Comparison of ENCODE assay signal across 21 cellular contexts in genomic region chrX:48816014-48816810, GRCh38. TPM values are rescaled to one million over a fixed set of nuclear protein-coding genes. Genes with fewer than 3 reads are reported as not detected.
A peak's percentile ranks its signal among the peaks of the same experiment; 100 is the strongest.
DNase-seq lines count a peak whose midpoint lies in the region; ATAC-seq, FAIRE-seq and TF ChIP-seq lines count a peak whose summit lies in the region.
"Had no signal": no experiment of that assay in that cellular context is flagged by ENCODE, and none has a peak within 500 bp of the region (broad histone marks: within the 10 kb centered on the region; RNA-seq: fewer than 3 reads in every experiment).

No MANE protein-coding gene starts in this region.

- ATAC-seq in HepG2: 0 out of 3 replicates have a peak, but pooled peaks have one; percentile 35
- no peak for ATAC-seq in right lobe of liver
- ATAC-seq in esophagus mucosa: peak; percentile 19
- no peak for ATAC-seq in PC-3
- ATAC-seq: CD8-positive, alpha-beta T cell; GM12878 had no signal

- BruUV-seq in HepG2 (replicated peaks; lab: Mats Ljungman, UMichigan) (no TSS peak), PC-3 (replicated peaks; lab: Mats Ljungman, UMichigan) (no TSS peak)

- no peaks in the 10 kb centered on the region for H3K9me2 ChIP-seq in PC-3 (replicated peaks; ENCODE audit: low read length)

- in situ Hi-C loops in HepG2 (cut with HindIII; ENCODE audit: extremely low pct_ligation_motif_present, low pct_unique_long_range_greater_than_20kb): no loop called here
- in situ Hi-C loops in GM13976 (cut with MboI; ENCODE audit: low sequenced_read_pairs, unreplicated experiment): no loop called here

- H3K4me3 ChIP-seq in HepG2 (replicated peaks in 1 of 3; ENCODE audit: insufficient read depth in 1 of 3, low read depth in 2 of 3, low read length in 3 of 3): no peak overlapping the region
- H3K4me3 ChIP-seq in right lobe of liver: no peak overlapping the region
- H3K4me3 ChIP-seq in PC-3 (ENCODE audit: low read length): no peak overlapping the region
- H3K4me3 ChIP-seq: GM12878, HAP-1 had no signal

- POLR2A ChIA-PET in HepG2 (lab: Yijun Ruan, JAX): no interaction called here
- POLR2A ChIA-PET in PC-3 (lab: Charles Lee; ENCODE audit: unreplicated experiment): no interaction called here

- intact Hi-C loops in HepG2 (cut with micrococcal nuclease; ENCODE audit: unreplicated experiment): no loop called here
- intact Hi-C loops in right lobe of liver (cut with DNase I): no loop called here
- intact Hi-C loops in PC-3 (cut with micrococcal nuclease): no loop called here

- no peak for TF ChIP-seq POLR2A in HepG2 (IDR thresholded peaks at IDR 0.05; ENCODE audit: insufficient read depth in 1 of 2, low read depth in 2 of 2, low read length in 2 of 2)
- no peak for TF ChIP-seq POLR2A in right lobe of liver (IDR thresholded peaks at IDR 0.05)

- CTCF ChIA-PET in HepG2 (lab: Yijun Ruan, JAX; ENCODE audit: low intra/inter-chr PET ratio, low total read pairs) (no interaction called here), PC-3 (lab: Charles Lee) (no interaction called here)

- no peaks in the 10 kb centered on the region for H3F3A ChIP-seq in PC-3 (ENCODE audit: low read length, unreplicated experiment)

- H3K9me3 ChIP-seq in HepG2 (ENCODE audit: low read length): no peaks in the 10 kb centered on the region
- H3K9me3 ChIP-seq in right lobe of liver: no peaks in the 10 kb centered on the region
- H3K9me3 ChIP-seq in PC-3 (ENCODE audit: low read length): no peaks in the 10 kb centered on the region
- H3K9me3 ChIP-seq: HAP-1 had no signal

- TF ChIP-seq CTCF in HepG2 (CRISPR knock-in tag; IDR thresholded peaks at IDR 0.05): no peak
- no peak for TF ChIP-seq CTCF in right lobe of liver (IDR thresholded peaks at IDR 0.05)
- TF ChIP-seq CTCF in PC-3 (conservative IDR thresholded peaks at IDR 0.05; ENCODE audit: low read depth, low read length): no peak
- TF ChIP-seq CTCF in GM13976 (IDR thresholded peaks at IDR 0.05; ENCODE audit: borderline replicate concordance, control extremely low read depth, extremely low read depth, insufficient read depth, missing control alignments): no peak

- H3K27me3 ChIP-seq in HepG2 (ENCODE audit: control insufficient read depth in 1 of 2, insufficient read depth in 2 of 2, low read length in 2 of 2) (no peaks in the 10 kb centered on the region), right lobe of liver (no peaks in the 10 kb centered on the region), PC-3 (ENCODE audit: low read length) (no peaks in the 10 kb centered on the region)

- no peak overlapping the region for H3K4me2 ChIP-seq in HepG2 (ENCODE audit: low read depth, low read length)
- no peak overlapping the region for H3K4me2 ChIP-seq in PC-3 (ENCODE audit: low read length)

- no peak overlapping the region for H3K9ac ChIP-seq in HepG2 (ENCODE audit: insufficient read depth, low read depth, low read length)
- no peak overlapping the region for H3K9ac ChIP-seq in PC-3 (ENCODE audit: low read length)

- TF ChIP-seq EP300 in HepG2 (IDR thresholded peaks at IDR 0.05; ENCODE audit: low read depth in 2 of 2, low read length in 2 of 2): no peak
- TF ChIP-seq EP300 in HepG2 (CRISPR knock-in tag; IDR thresholded peaks at IDR 0.05; ENCODE audit: borderline replicate concordance): no peak

- no peak for FAIRE-seq in HepG2 (lab: Jason Lieb, UNC)
- FAIRE-seq: D721Med, GM12878, GM19239 had no signal

- no peak overlapping the region for H2AFZ ChIP-seq in HepG2 (ENCODE audit: low read length)
- H2AFZ ChIP-seq in PC-3 (ENCODE audit: low read length): no peak overlapping the region

- no peak for TF ChIP-seq RAD21 in HepG2 (CRISPR knock-in tag; IDR thresholded peaks at IDR 0.05)

- H3K36me3 ChIP-seq in HepG2 (replicated peaks in 1 of 2; ENCODE audit: control insufficient read depth in 1 of 2, insufficient read depth in 2 of 2, low read length in 2 of 2): peaks cover 1 to 13% of the 10 kb centered on the region in 2 experiments; a peak in 2 of 5 replicates
- H3K36me3 ChIP-seq in right lobe of liver: peaks cover 0 to 19% (median 6%) of the 10 kb centered on the region in 4 donors
- H3K36me3 ChIP-seq in PC-3 (ENCODE audit: low read depth, low read length): no peaks in the 10 kb centered on the region

- H3K27ac ChIP-seq in HepG2 (ENCODE audit: extremely low read length, insufficient read depth, low read length) (no peak overlapping the region), right lobe of liver (no peak overlapping the region), PC-3 (ENCODE audit: low read length) (no peak overlapping the region)
- H3K27ac ChIP-seq: 22Rv1 had no signal

- 95% methylated on average over 9 of the region's 18 CpGs for WGBS in HepG2 (ENCODE audit: low lambda C conversion rate)
- 62% methylated on average over 4 of the region's 18 CpGs for WGBS in right lobe of liver (ENCODE audit: insufficient coverage, low coverage, low lambda C conversion rate, missing lambda C conversion rate)

- H4K20me1 ChIP-seq in HepG2 (ENCODE audit: insufficient read depth, low read length) (no peaks in the 10 kb centered on the region), PC-3 (ENCODE audit: low read length) (no peaks in the 10 kb centered on the region)

- no peaks in the 10 kb centered on the region for H3K4me1 ChIP-seq in HepG2 (ENCODE audit: insufficient read depth, low read length)
- no peaks in the 10 kb centered on the region for H3K4me1 ChIP-seq in right lobe of liver
- H3K4me1 ChIP-seq in PC-3 (ENCODE audit: insufficient read depth, low read length): no peaks in the 10 kb centered on the region
- H3K4me1 ChIP-seq: HAP-1 had no signal

- H3K79me2 ChIP-seq in HepG2 (ENCODE audit: insufficient read depth, low read length): no peaks in the 10 kb centered on the region
- H3K79me2 ChIP-seq in PC-3 (ENCODE audit: low read length): no peaks in the 10 kb centered on the region

- DNase-seq in DMS 273 (lab: John Stamatoyannopoulos, UW; ENCODE audit: unreplicated experiment) (peak; percentile 30), DMS 273 treated with DMSO at 0.1 percent for 48 hours (lab: John Stamatoyannopoulos, UW) (no peak), HepG2 (ENCODE audit: low spot score) (no peak), right lobe of liver (no peak), PC-3 (no peak), GM13976 (ENCODE audit: low spot score) (no peak)
- DNase-seq: CD8-positive, alpha-beta T cell; COR-L47; DMS53; GOT3 had no signal

RNA-seq across cellular contexts. Expression of gene ERAS, which starts 10.1 kb away (rescaled TPM):
- 0.22 TPM in 1 of 2 replicates, not detected in the other for total RNA-seq in HepG2 (2016; rRNA removed; fragmentation: Illumina TruSeq; extraction: Trizol)
- total RNA-seq in HepG2 (2016; cell fraction: cytosol; rRNA removed; fragmentation: Illumina TruSeq; extraction: Trizol; ENCODE audit: low read depth): not detected in 2 replicates
- 0.13 TPM in 1 of 2 replicates, not detected in the other for total RNA-seq in HepG2 (2016; cell fraction: insoluble cytoplasmic fraction; rRNA removed; fragmentation: Illumina TruSeq; extraction: Trizol)
- not detected in 2 replicates for total RNA-seq in HepG2 (2016; cell fraction: membrane; rRNA removed; fragmentation: Illumina TruSeq; extraction: Trizol)
- not detected in 2 replicates for total RNA-seq in HepG2 (2016; cell fraction: nucleus; rRNA removed; fragmentation: Illumina TruSeq; extraction: Trizol)
- 0.21 and 0.56 TPM in 2 replicates for polyA plus RNA-seq in HepG2 (2011; rRNA removed)
- 0.09 TPM in 1 of 2 replicates, not detected in the other for polyA plus RNA-seq in HepG2 (2011; cell fraction: cytosol; rRNA removed)
- 2.4 and 3.4 TPM in 2 replicates for polyA plus RNA-seq in HepG2 (2011; cell fraction: nucleus; rRNA removed)
- 0.34 and 0.53 TPM in 2 replicates for polyA plus RNA-seq in HepG2 (2012)
- polyA plus RNA-seq in HepG2 (2016; cell fraction: cytosol; fragmentation: Illumina TruSeq; extraction: Trizol; ENCODE audit: low read depth): not detected in 2 replicates
- polyA plus RNA-seq in HepG2 (2016; cell fraction: insoluble cytoplasmic fraction; fragmentation: Illumina TruSeq; extraction: Trizol; ENCODE audit: low read depth): not detected in 2 replicates
- polyA plus RNA-seq in HepG2 (2016; cell fraction: membrane; fragmentation: Illumina TruSeq; extraction: Trizol; ENCODE audit: low read depth): not detected in 2 replicates
- 0.88 and 1.1 TPM in 2 replicates for polyA plus RNA-seq in HepG2 (2016; cell fraction: nucleus; fragmentation: Illumina TruSeq; extraction: Trizol; ENCODE audit: insufficient read depth, low read depth)
- 0.12 TPM in 1 of 2 replicates, not detected in the other for polyA minus RNA-seq in HepG2 (2011; rRNA and poly(A)+ RNA removed; ENCODE audit: low replicate concordance)
- not detected in 2 replicates for polyA minus RNA-seq in HepG2 (2011; cell fraction: cytosol; rRNA and poly(A)+ RNA removed)
- polyA minus RNA-seq in HepG2 (2011; cell fraction: nucleus; rRNA and poly(A)+ RNA removed): 0.75 TPM in 1 of 2 replicates, not detected in the other
- total RNA-seq in right lobe of liver: not detected
- total RNA-seq in esophagus mucosa: not detected
- total RNA-seq in PC-3 (2014; rRNA removed): not detected in 2 replicates
- total RNA-seq: A673; CD8-positive, alpha-beta T cell; Daoy; GM12878; HT1080 had no signal
- polyA plus RNA-seq: BJ, CD14-positive monocyte, GM12878 had no signal

RNA-seq across cellular contexts. Expression of gene HDAC6, which starts 14.3 kb away (rescaled TPM):
- total RNA-seq in HepG2 (2016; rRNA removed; fragmentation: Illumina TruSeq; extraction: Trizol): 57.8 and 80.4 TPM in 2 replicates
- 16.4 and 18.7 TPM in 2 replicates for total RNA-seq in HepG2 (2016; cell fraction: cytosol; rRNA removed; fragmentation: Illumina TruSeq; extraction: Trizol; ENCODE audit: low read depth)
- 47.7 and 77.8 TPM in 2 replicates for total RNA-seq in HepG2 (2016; cell fraction: insoluble cytoplasmic fraction; rRNA removed; fragmentation: Illumina TruSeq; extraction: Trizol)
- total RNA-seq in HepG2 (2016; cell fraction: membrane; rRNA removed; fragmentation: Illumina TruSeq; extraction: Trizol): 22.7 and 25.7 TPM in 2 replicates
- total RNA-seq in HepG2 (2016; cell fraction: nucleus; rRNA removed; fragmentation: Illumina TruSeq; extraction: Trizol): 85.5 and 102 TPM in 2 replicates
- polyA plus RNA-seq in HepG2 (2011; rRNA removed): 93.6 and 113 TPM in 2 replicates
- polyA plus RNA-seq in HepG2 (2011; cell fraction: cytosol; rRNA removed): 28.6 and 29.0 TPM in 2 replicates
- 538 and 699 TPM in 2 replicates for polyA plus RNA-seq in HepG2 (2011; cell fraction: nucleus; rRNA removed)
- polyA plus RNA-seq in HepG2 (2012): 97.4 and 102 TPM in 2 replicates
- polyA plus RNA-seq in HepG2 (2016; cell fraction: cytosol; fragmentation: Illumina TruSeq; extraction: Trizol; ENCODE audit: low read depth): 8.7 and 10.0 TPM in 2 replicates
- polyA plus RNA-seq in HepG2 (2016; cell fraction: insoluble cytoplasmic fraction; fragmentation: Illumina TruSeq; extraction: Trizol; ENCODE audit: low read depth): 42.5 and 59.2 TPM in 2 replicates
- polyA plus RNA-seq in HepG2 (2016; cell fraction: membrane; fragmentation: Illumina TruSeq; extraction: Trizol; ENCODE audit: low read depth): 17.0 and 17.4 TPM in 2 replicates
- 255 and 257 TPM in 2 replicates for polyA plus RNA-seq in HepG2 (2016; cell fraction: nucleus; fragmentation: Illumina TruSeq; extraction: Trizol; ENCODE audit: insufficient read depth, low read depth)
- polyA minus RNA-seq in HepG2 (2011; rRNA and poly(A)+ RNA removed; ENCODE audit: low replicate concordance): 48.3 and 102 TPM in 2 replicates
- 29.5 and 40.0 TPM in 2 replicates for polyA minus RNA-seq in HepG2 (2011; cell fraction: cytosol; rRNA and poly(A)+ RNA removed)
- polyA minus RNA-seq in HepG2 (2011; cell fraction: nucleus; rRNA and poly(A)+ RNA removed): 90.8 and 96.6 TPM in 2 replicates
- total RNA-seq in right lobe of liver: 100 to 1,000 TPM in 5 of 6 experiments, 10 to 100 TPM in 1; 84.4 to 173 (median 136) TPM
- total RNA-seq in esophagus mucosa: 46.5 TPM
- 58.0 and 61.7 TPM in 2 replicates for total RNA-seq in PC-3 (2014; rRNA removed)

RNA-seq across cellular contexts. Expression of gene PCSK1N, which starts 19.2 kb away (rescaled TPM):
- total RNA-seq in HepG2 (2016; rRNA removed; fragmentation: Illumina TruSeq; extraction: Trizol) (5.1 and 14.0 TPM in 2 replicates), right lobe of liver (1 to 10 TPM in 1 of 6 experiments, under 1 TPM in 1, not detected in 4; 0.20 to 1.4 TPM), esophagus mucosa (0.36 TPM), PC-3 (2014; rRNA removed) (135 and 177 TPM in 2 replicates)
- 9.8 and 14.0 TPM in 2 replicates for total RNA-seq in HepG2 (2016; cell fraction: cytosol; rRNA removed; fragmentation: Illumina TruSeq; extraction: Trizol; ENCODE audit: low read depth)
- 5.1 and 12.9 TPM in 2 replicates for total RNA-seq in HepG2 (2016; cell fraction: insoluble cytoplasmic fraction; rRNA removed; fragmentation: Illumina TruSeq; extraction: Trizol)
- 11.6 and 20.7 TPM in 2 replicates for total RNA-seq in HepG2 (2016; cell fraction: membrane; rRNA removed; fragmentation: Illumina TruSeq; extraction: Trizol)
- 7.8 and 8.8 TPM in 2 replicates for total RNA-seq in HepG2 (2016; cell fraction: nucleus; rRNA removed; fragmentation: Illumina TruSeq; extraction: Trizol)
- 4.5 and 7.0 TPM in 2 replicates for polyA plus RNA-seq in HepG2 (2011; rRNA removed)
- polyA plus RNA-seq in HepG2 (2011; cell fraction: cytosol; rRNA removed): 6.0 and 18.5 TPM in 2 replicates
- polyA plus RNA-seq in HepG2 (2011; cell fraction: nucleus; rRNA removed): 17.9 and 18.7 TPM in 2 replicates
- 16.8 and 23.0 TPM in 2 replicates for polyA plus RNA-seq in HepG2 (2012)
- polyA plus RNA-seq in HepG2 (2016; cell fraction: cytosol; fragmentation: Illumina TruSeq; extraction: Trizol; ENCODE audit: low read depth): 28.6 and 33.0 TPM in 2 replicates
- 9.6 and 13.5 TPM in 2 replicates for polyA plus RNA-seq in HepG2 (2016; cell fraction: insoluble cytoplasmic fraction; fragmentation: Illumina TruSeq; extraction: Trizol; ENCODE audit: low read depth)
- polyA plus RNA-seq in HepG2 (2016; cell fraction: membrane; fragmentation: Illumina TruSeq; extraction: Trizol; ENCODE audit: low read depth): 20.8 and 24.6 TPM in 2 replicates
- polyA plus RNA-seq in HepG2 (2016; cell fraction: nucleus; fragmentation: Illumina TruSeq; extraction: Trizol; ENCODE audit: insufficient read depth, low read depth): 36.2 and 42.3 TPM in 2 replicates
- polyA minus RNA-seq in HepG2 (2011; rRNA and poly(A)+ RNA removed; ENCODE audit: low replicate concordance): 5.6 TPM in 1 of 2 replicates, not detected in the other
- polyA minus RNA-seq in HepG2 (2011; cell fraction: cytosol; rRNA and poly(A)+ RNA removed): 9.4 and 13.6 TPM in 2 replicates
- polyA minus RNA-seq in HepG2 (2011; cell fraction: nucleus; rRNA and poly(A)+ RNA removed): 2.9 and 4.1 TPM in 2 replicates
- total RNA-seq: GM12878, HT1080 had no signal
- polyA plus RNA-seq: BJ, CD14-positive monocyte had no signal

RNA-seq across cellular contexts. Expression of gene GATA1, which starts 29.8 kb away (rescaled TPM):
- total RNA-seq in HepG2 (2016; rRNA removed; fragmentation: Illumina TruSeq; extraction: Trizol): 0.13 TPM in 1 of 2 replicates, not detected in the other
- not detected in 2 replicates for total RNA-seq in HepG2 (2016; cell fraction: cytosol; rRNA removed; fragmentation: Illumina TruSeq; extraction: Trizol; ENCODE audit: low read depth)
- total RNA-seq in HepG2 (2016; cell fraction: insoluble cytoplasmic fraction; rRNA removed; fragmentation: Illumina TruSeq; extraction: Trizol): 0.13 and 0.16 TPM in 2 replicates
- total RNA-seq in HepG2 (2016; cell fraction: membrane; rRNA removed; fragmentation: Illumina TruSeq; extraction: Trizol): not detected in 2 replicates
- not detected in 2 replicates for total RNA-seq in HepG2 (2016; cell fraction: nucleus; rRNA removed; fragmentation: Illumina TruSeq; extraction: Trizol)
- 0.05 TPM in 1 of 2 replicates, not detected in the other for polyA plus RNA-seq in HepG2 (2011; rRNA removed)
- polyA plus RNA-seq in HepG2 (2011; cell fraction: cytosol; rRNA removed): 0.08 TPM in 1 of 2 replicates, not detected in the other
- polyA plus RNA-seq in HepG2 (2011; cell fraction: nucleus; rRNA removed): not detected in 2 replicates
- not detected in 2 replicates for polyA plus RNA-seq in HepG2 (2012)
- not detected in 2 replicates for polyA plus RNA-seq in HepG2 (2016; cell fraction: cytosol; fragmentation: Illumina TruSeq; extraction: Trizol; ENCODE audit: low read depth)
- 0.31 TPM in 1 of 2 replicates, not detected in the other for polyA plus RNA-seq in HepG2 (2016; cell fraction: insoluble cytoplasmic fraction; fragmentation: Illumina TruSeq; extraction: Trizol; ENCODE audit: low read depth)
- not detected in 2 replicates for polyA plus RNA-seq in HepG2 (2016; cell fraction: membrane; fragmentation: Illumina TruSeq; extraction: Trizol; ENCODE audit: low read depth)
- not detected in 2 replicates for polyA plus RNA-seq in HepG2 (2016; cell fraction: nucleus; fragmentation: Illumina TruSeq; extraction: Trizol; ENCODE audit: insufficient read depth, low read depth)
- polyA minus RNA-seq in HepG2 (2011; rRNA and poly(A)+ RNA removed; ENCODE audit: low replicate concordance): 0.37 and 0.38 TPM in 2 replicates
- polyA minus RNA-seq in HepG2 (2011; cell fraction: cytosol; rRNA and poly(A)+ RNA removed): not detected in 2 replicates
- polyA minus RNA-seq in HepG2 (2011; cell fraction: nucleus; rRNA and poly(A)+ RNA removed): not detected in 2 replicates
- total RNA-seq in right lobe of liver: 1 to 10 TPM in 1 of 6 experiments, under 1 TPM in 1, not detected in 4; 0.37 to 1.2 TPM
- not detected for total RNA-seq in esophagus mucosa
- not detected in 2 replicates for total RNA-seq in PC-3 (2014; rRNA removed)
- total RNA-seq: A673; CD8-positive, alpha-beta T cell; Daoy; HT1080 had no signal
- polyA plus RNA-seq: BJ, CD14-positive monocyte had no signal

RNA-seq across cellular contexts. Expression of gene GLOD5, which starts 54.7 kb away (rescaled TPM):
- total RNA-seq in HepG2 (2016; rRNA removed; fragmentation: Illumina TruSeq; extraction: Trizol) (0.73 and 0.93 TPM in 2 replicates), right lobe of liver (1 to 10 TPM in 5 of 6 experiments, under 1 TPM in 1; 0.98 to 4.1 (median 2.9) TPM), esophagus mucosa (0.52 TPM), PC-3 (2014; rRNA removed) (not detected in 2 replicates)
- total RNA-seq in HepG2 (2016; cell fraction: cytosol; rRNA removed; fragmentation: Illumina TruSeq; extraction: Trizol; ENCODE audit: low read depth): 0.61 and 0.97 TPM in 2 replicates
- 0.71 and 1.2 TPM in 2 replicates for total RNA-seq in HepG2 (2016; cell fraction: insoluble cytoplasmic fraction; rRNA removed; fragmentation: Illumina TruSeq; extraction: Trizol)
- total RNA-seq in HepG2 (2016; cell fraction: membrane; rRNA removed; fragmentation: Illumina TruSeq; extraction: Trizol): 0.68 and 0.79 TPM in 2 replicates
- not detected in 2 replicates for total RNA-seq in HepG2 (2016; cell fraction: nucleus; rRNA removed; fragmentation: Illumina TruSeq; extraction: Trizol)
- 1.3 and 1.5 TPM in 2 replicates for polyA plus RNA-seq in HepG2 (2011; rRNA removed)
- polyA plus RNA-seq in HepG2 (2011; cell fraction: cytosol; rRNA removed): 1.1 and 1.3 TPM in 2 replicates
- polyA plus RNA-seq in HepG2 (2011; cell fraction: nucleus; rRNA removed): 0.50 TPM in 1 of 2 replicates, not detected in the other
- polyA plus RNA-seq in HepG2 (2012): 0.79 and 1.2 TPM in 2 replicates
- 0.68 and 1.3 TPM in 2 replicates for polyA plus RNA-seq in HepG2 (2016; cell fraction: cytosol; fragmentation: Illumina TruSeq; extraction: Trizol; ENCODE audit: low read depth)
- polyA plus RNA-seq in HepG2 (2016; cell fraction: insoluble cytoplasmic fraction; fragmentation: Illumina TruSeq; extraction: Trizol; ENCODE audit: low read depth): 1.7 and 2.6 TPM in 2 replicates
- 0.88 TPM in 2 replicates for polyA plus RNA-seq in HepG2 (2016; cell fraction: membrane; fragmentation: Illumina TruSeq; extraction: Trizol; ENCODE audit: low read depth)
- 1.2 TPM in 1 of 2 replicates, not detected in the other for polyA plus RNA-seq in HepG2 (2016; cell fraction: nucleus; fragmentation: Illumina TruSeq; extraction: Trizol; ENCODE audit: insufficient read depth, low read depth)
- 2.3 TPM in 1 of 2 replicates, not detected in the other for polyA minus RNA-seq in HepG2 (2011; rRNA and poly(A)+ RNA removed; ENCODE audit: low replicate concordance)
- polyA minus RNA-seq in HepG2 (2011; cell fraction: cytosol; rRNA and poly(A)+ RNA removed): not detected in 2 replicates
- not detected in 2 replicates for polyA minus RNA-seq in HepG2 (2011; cell fraction: nucleus; rRNA and poly(A)+ RNA removed)
- total RNA-seq: A673; CD8-positive, alpha-beta T cell; Daoy; GM12878; HT1080 had no signal
- polyA plus RNA-seq: BJ, CD14-positive monocyte, GM12878 had no signal

Comparison
In these comparisons a context has a peak if more than half of its experiments do, and no peak if none do; other contexts are left out.
1. ATAC-seq: peak in HepG2 (single experiment) and esophagus mucosa (single experiment); none in right lobe of liver (0 of 4) and PC-3 (single experiment).